9 cellular contexts compared by ENCODE assay signal in the genomic region with DNA sequence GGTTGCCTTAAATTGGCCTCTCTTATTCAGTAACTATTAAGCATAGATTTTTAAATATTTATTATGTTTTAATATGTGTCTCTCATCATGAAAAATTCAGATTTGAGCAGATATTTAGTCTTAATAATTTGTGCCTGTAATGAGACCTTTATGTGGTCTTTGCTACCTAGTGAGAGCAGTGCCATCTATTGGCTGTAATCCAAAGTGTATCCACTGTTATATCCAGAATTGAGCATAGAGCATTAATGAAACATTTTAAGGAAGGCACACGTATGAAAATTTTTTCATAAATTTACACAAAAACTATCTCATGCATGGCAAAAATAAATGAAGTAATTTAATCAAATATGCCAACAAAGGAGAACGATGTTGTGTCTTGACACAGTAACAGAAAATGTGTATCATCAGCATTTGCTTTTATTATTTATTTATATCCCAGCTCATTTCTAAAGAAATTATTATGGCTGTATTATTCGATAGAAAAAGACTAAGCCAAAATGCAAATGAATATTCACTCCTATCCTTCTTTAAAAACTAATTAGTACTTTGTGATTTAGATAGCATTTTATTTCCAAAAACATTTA.
DNase-seq lines count a peak whose midpoint lies in the region; ATAC-seq, FAIRE-seq and TF ChIP-seq lines count a peak whose summit lies in the region.
"Had no signal": no experiment of that assay in that cellular context is flagged by ENCODE, and none has a peak within 500 bp of the region (broad histone marks: within the 10 kb centered on the region; RNA-seq: fewer than 3 reads in every experiment).

No MANE protein-coding gene starts in this region.

- H3K27me3 ChIP-seq in small intestine (ENCODE audit: control insufficient read depth in 2 of 2, insufficient read depth in 2 of 2, low read length in 2 of 2), result no peaks in the 10 kb centered on the region
- H3K27me3 ChIP-seq: BLaER1 had no signal

- H3K4me1 ChIP-seq in small intestine (ENCODE audit: control insufficient read depth in 2 of 2, insufficient read depth in 1 of 2, low read depth in 1 of 2, low read length in 1 of 2), result no peaks in the 10 kb centered on the region
- H3K4me1 ChIP-seq: BLaER1 had no signal

- no peaks in the 10 kb centered on the region for H3K9me3 ChIP-seq in small intestine (ENCODE audit: control insufficient read depth, low read depth)
- H3K9me3 ChIP-seq: BLaER1 had no signal

- TF ChIP-seq CTCF in coronary artery (IDR thresholded peaks at IDR 0.05), result no peak

- FAIRE-seq in small intestine (lab: Jason Lieb, UNC), result no peak

- WGBS in small intestine, 3 donors, result 54 to 65% (median 62%) methylated on average over 3 of the region's 3 CpGs

- DNase-seq in NCI-H510A treated with DMSO at 0.1 percent for 48 hours (lab: John Stamatoyannopoulos, UW) (peak; percentile 44), NCI-H510A (lab: John Stamatoyannopoulos, UW) (no peak), NCI-H345 (lab: John Stamatoyannopoulos, UW) (peak; percentile 20), dedifferentiated amniotic fluid mesenchymal stem cell (ENCODE audit: extremely low spot score) (peak; percentile 42), small intestine (peak; percentile 22), coronary artery (ENCODE audit: low spot score) (no peak)
- DNase-seq in stimulated activated CD4-positive, alpha-beta T cell treated with anti-CD3 and anti-CD28 coated beads, Interleukin-2, amount 100 ng/mL, for 48 hours, result no peak

- no peaks in the 10 kb centered on the region for H3K36me3 ChIP-seq in small intestine (ENCODE audit: control insufficient read depth in 2 of 2, insufficient read depth in 2 of 2, low read length in 2 of 2)
- H3K36me3 ChIP-seq: BLaER1 had no signal

- H3K27ac ChIP-seq in small intestine (ENCODE audit: low read depth in 1 of 2, low read length in 1 of 2), result no peak overlapping the region
- no peak overlapping the region for H3K27ac ChIP-seq in coronary artery
- H3K27ac ChIP-seq: BLaER1 had no signal

- peak; percentile 45 for ATAC-seq in HG02798 (IDR thresholded peaks at IDR 0.05; ENCODE audit: poor library complexity, unreplicated experiment)

- no peak overlapping the region for H3K4me3 ChIP-seq in small intestine (ENCODE audit: low read depth in 1 of 2, low read length in 2 of 2)
- no peak overlapping the region for H3K4me3 ChIP-seq in coronary artery
- H3K4me3 ChIP-seq: BLaER1 had no signal

Comparison
In these comparisons a context has a peak if more than half of its experiments do, and no peak if none do; other contexts are left out.
1. DNase-seq: peak in NCI-H510A treated with DMSO at 0.1 percent for 48 hours (single experiment), NCI-H345 (single experiment), dedifferentiated amniotic fluid mesenchymal stem cell (single experiment) and small intestine (single experiment); none in NCI-H510A (single experiment), coronary artery (single experiment) and stimulated activated CD4-positive, alpha-beta T cell treated with anti-CD3 and anti-CD28 coated beads, Interleukin-2, amount 100 ng/mL, for 48 hours (0 of 2).